Comparison of ENCODE assay signal across 31 cellular contexts in genomic region chr5:82185842-82186241, GRCh38.
"Had no signal": no experiment of that assay in that cellular context is flagged by ENCODE, and none has a peak within 500 bp of the region (broad histone marks: within the 10 kb centered on the region; RNA-seq: fewer than 3 reads in every experiment).

No MANE protein-coding gene starts in this region.

- H3K27me3 ChIP-seq: MG63, SJCRH30 had no signal

- DNase-seq: activated CD4-positive, alpha-beta memory T cell treated with anti-CD3 and anti-CD28 coated beads for 36 hours; activated CD4-positive, alpha-beta T cell treated with anti-CD3 and anti-CD28 coated beads for 36 hours; activated CD4-positive, alpha-beta T cell treated with anti-CD3 and anti-CD28 coated beads, Interleukin-2, amount 10 ng/mL, durations not matched to agents 7 days and 5 days; activated CD8-positive, alpha-beta memory T cell treated with anti-CD3 and anti-CD28 coated beads for 24 hours; activated CD8-positive, alpha-beta memory T cell treated with anti-CD3 and anti-CD28 coated beads, Interleukin-2, amount 10 ng/mL, durations not matched to agents 7 days and 5 days; activated CD8-positive, alpha-beta memory T cell treated with anti-CD3 and anti-CD28 coated beads, Interleukin-2, amount 50 U/mL, for 48 hours; activated effector memory CD4-positive, alpha-beta T cell treated with Interleukin-2 at 50 U/mL for 16 hours; activated naive CD4-positive, alpha-beta T cell treated with anti-CD3 and anti-CD28 coated beads, Interleukin-2, amount 10 ng/mL, durations not matched to agents 7 days and 5 days; activated naive CD8-positive, alpha-beta T cell treated with anti-CD3 and anti-CD28 coated beads, Interleukin-2, amount 50 U/mL, for 24 hours; activated T-cell treated with anti-CD3 and anti-CD28 coated beads, Interleukin-2, amount 50 U/mL, for 48 hours; anterior cingulate cortex; caudate nucleus; cerebellar nuclear complex; Kasumi-1; KBM-7; MG63; MV-4-11; NCI-H1092 treated with DMSO at 0.1 percent for 48 hours; NCI-H1436; NCI-H187; NCI-H2029 treated with DMSO at 0.1 percent for 48 hours; NCI-H2107; NCI-H2171; NCI-H510A; NCI-H526; PC-9; SHP77; SJCRH30; T1000; WERI-Rb-1 had no signal

- H3K27ac ChIP-seq: PC-9, SJCRH30, SK-N-MC, WERI-Rb-1 had no signal

- ATAC-seq: activated CD4-positive, alpha-beta T cell treated with anti-CD3 and anti-CD28 coated beads for 36 hours; activated CD8-positive, alpha-beta memory T cell treated with anti-CD3 and anti-CD28 coated beads, Interleukin-2, amount 10 ng/mL, durations not matched to agents 7 days and 5 days; activated naive CD8-positive, alpha-beta T cell treated with anti-CD3 and anti-CD28 coated beads, Interleukin-2, amount 50 U/mL, for 24 hours had no signal

- H2AFZ ChIP-seq: PC-9 had no signal

- H3K4me3 ChIP-seq: MG63, PC-9, SJCRH30, SK-N-MC had no signal

- H3K9me3 ChIP-seq: MG63, SJCRH30 had no signal

- H3K4me1 ChIP-seq: SJCRH30 had no signal

- H3K4me2 ChIP-seq: PC-9 had no signal

- H3K36me3 ChIP-seq: MG63, SJCRH30, WERI-Rb-1 had no signal
